ENCODE assay signal across 22 cellular contexts in genomic region chr3:180684807-180685206, GRCh38. TPM values are rescaled to one million over a fixed set of nuclear protein-coding genes. Genes with fewer than 3 reads are reported as not detected.
DNase-seq lines count a peak whose midpoint lies in the region; ATAC-seq and TF ChIP-seq lines count a peak whose summit lies in the region.
"Had no signal": no experiment of that assay in that cellular context is flagged by ENCODE, and none has a peak within 500 bp of the region (broad histone marks: within the 10 kb centered on the region; RNA-seq: fewer than 3 reads in every experiment).

No MANE protein-coding gene starts in this region.

- H3K79me2 ChIP-seq in neural progenitor cell (ENCODE audit: low read depth), result peaks cover 4% of the 10 kb centered on the region

- H3K9me3 Mint-ChIP-seq in neural progenitor cell, result no peaks in the 10 kb centered on the region
- H3K9me3 Mint-ChIP-seq in endothelial cell (ENCODE audit: unreplicated experiment), result no peaks in the 10 kb centered on the region

- H3K4me1 ChIP-seq in neural progenitor cell, result peaks cover 17% of the 10 kb centered on the region

- H3K9ac ChIP-seq in neural progenitor cell, result no peak overlapping the region

- TF ChIP-seq CTCF in neural progenitor cell (IDR thresholded peaks at IDR 0.05) (no peak), endothelial cell (IDR thresholded peaks at IDR 0.05; ENCODE audit: unreplicated experiment) (no peak)

- H3K4me1 Mint-ChIP-seq in neural progenitor cell, result peaks cover 5% of the 10 kb centered on the region
- H3K4me1 Mint-ChIP-seq in endothelial cell (ENCODE audit: unreplicated experiment), result no peaks in the 10 kb centered on the region

- DNase-seq in NCI-H1417 (lab: John Stamatoyannopoulos, UW), result peak in 2 of 3 experiments; percentile 19 to 57
- DNase-seq in NCI-H1417 treated with DMSO at 0.1 percent for 48 hours (lab: John Stamatoyannopoulos, UW), result no peak
- DNase-seq in NCI-H2107 (lab: John Stamatoyannopoulos, UW), result peak; percentile 8
- peak; percentile 49 for DNase-seq in ecto neural progenitor cell (ENCODE audit: low spot score)
- DNase-seq in neural progenitor cell (ENCODE audit: low spot score), result peak; percentile 42
- DNase-seq in endothelial cell (ENCODE audit: low spot score), result no peak
- DNase-seq: 8988T; CD4-positive, alpha-beta memory T cell; DND-41; GDM1; Kasumi-1; MM.1S; NCI-H1105; NCI-H2029; NCI-H748 treated with DMSO at 0.1 percent for 48 hours; SW 1271 had no signal

- H3K4me3 Mint-ChIP-seq in neural progenitor cell, result no peak overlapping the region
- H3K4me3 Mint-ChIP-seq in endothelial cell (ENCODE audit: unreplicated experiment), result no peak overlapping the region
- H3K4me3 Mint-ChIP-seq: CD4-positive, alpha-beta memory T cell; IgD-negative memory B cell had no signal

- no peaks in the 10 kb centered on the region for H3K27me3 ChIP-seq in neural progenitor cell

- no peak overlapping the region for H3K27ac Mint-ChIP-seq in neural progenitor cell
- H3K27ac Mint-ChIP-seq in endothelial cell (ENCODE audit: unreplicated experiment), result no peak overlapping the region
- H3K27ac Mint-ChIP-seq: CD4-positive, alpha-beta memory T cell; IgD-negative memory B cell had no signal

- no peaks in the 10 kb centered on the region for H3K36me3 ChIP-seq in neural progenitor cell

- H4K20me1 ChIP-seq in neural progenitor cell (ENCODE audit: low read depth), result no peaks in the 10 kb centered on the region

- ATAC-seq in GM19397 (IDR thresholded peaks at IDR 0.05; ENCODE audit: unreplicated experiment) (no peak), HG03175 (IDR thresholded peaks at IDR 0.05; ENCODE audit: unreplicated experiment) (no peak)
- ATAC-seq: GM12878 had no signal

- H3K9me3 ChIP-seq in neural progenitor cell (ENCODE audit: low read depth), result no peaks in the 10 kb centered on the region

- no peak overlapping the region for H2AFZ ChIP-seq in neural progenitor cell (replicated peaks)

- peaks cover 2% of the 10 kb centered on the region for H3K36me3 Mint-ChIP-seq in neural progenitor cell
- no peaks in the 10 kb centered on the region for H3K36me3 Mint-ChIP-seq in endothelial cell (ENCODE audit: low read depth, unreplicated experiment)
- H3K36me3 Mint-ChIP-seq: CD4-positive, alpha-beta memory T cell had no signal

- H3K27me3 Mint-ChIP-seq in neural progenitor cell (ENCODE audit: insufficient read depth, low read depth), result peaks cover under 1% of the 10 kb centered on the region
- peaks cover 3% of the 10 kb centered on the region for H3K27me3 Mint-ChIP-seq in endothelial cell (ENCODE audit: unreplicated experiment)

- H3K27ac ChIP-seq in neural progenitor cell, result no peak overlapping the region
- H3K27ac ChIP-seq: HL-60 had no signal

- peaks cover 3% of the 10 kb centered on the region for H3F3A ChIP-seq in neural progenitor cell (ENCODE audit: low read depth)

- H3K4me3 ChIP-seq in neural progenitor cell, result no peak overlapping the region
- H3K4me3 ChIP-seq: GM12878 had no signal

- peak overlapping the region; percentile 3 for H3K4me2 ChIP-seq in neural progenitor cell

RNA-seq across cellular contexts. Expression of gene CCDC39, which starts 5.5 kb away (rescaled TPM):
- 0.24 and 3.3 TPM in 2 replicates for total RNA-seq in neural progenitor cell (ENCODE audit: low replicate concordance)
- 0.46 TPM for total RNA-seq in endothelial cell (ENCODE audit: unreplicated experiment)
- total RNA-seq: SK-MEL-5 had no signal

Comparison
In these comparisons a context has a peak if more than half of its experiments do, and no peak if none do; other contexts are left out.
1. DNase-seq: peak in NCI-H1417 (2 of 3), NCI-H2107 (single experiment), ecto neural progenitor cell (single experiment) and neural progenitor cell (single experiment); none in NCI-H1417 treated with DMSO at 0.1 percent for 48 hours (single experiment) and endothelial cell (single experiment).